ENCODE assay signal across 8 cellular contexts in genomic region chr7:105013283-105013817, GRCh38. TPM values are rescaled to one million over a fixed set of nuclear protein-coding genes. Genes with fewer than 3 reads are reported as not detected.
DNase-seq lines count a peak whose midpoint lies in the region; ATAC-seq, FAIRE-seq and TF ChIP-seq lines count a peak whose summit lies in the region.

No MANE protein-coding gene starts in this region.

- peaks cover 6% of the 10 kb centered on the region for H4K20me1 ChIP-seq in endothelial cell of umbilical vein (replicated peaks; ENCODE audit: control insufficient read depth, extremely low read depth, insufficient read depth, low read length)

- no peaks in the 10 kb centered on the region for H3K9me1 ChIP-seq in endothelial cell of umbilical vein (replicated peaks; ENCODE audit: control insufficient read depth, extremely low read depth, insufficient read depth, low read length)

- intact Hi-C loops in endothelial cell of umbilical vein (cut with micrococcal nuclease): loop anchor here (1.0 to 5.0 kb wide), 6 partner anchors 29 to 1669 kb away; partner anchors contain the start of gene DNAJC2

- peak overlapping the region; percentile 60 for H3K4me2 ChIP-seq in endothelial cell of umbilical vein (ENCODE audit: insufficient read depth, low read length)

- peaks cover 84% of the 10 kb centered on the region for H3K79me2 ChIP-seq in endothelial cell of umbilical vein (ENCODE audit: control insufficient read depth, insufficient read depth, low read length)

- no peaks in the 10 kb centered on the region for H3K27me3 ChIP-seq in endothelial cell of umbilical vein (ENCODE audit: control insufficient read depth in 2 of 2, insufficient read depth in 2 of 2, low read length in 2 of 2)

- H3K9me3 ChIP-seq in endothelial cell of umbilical vein (replicated peaks; ENCODE audit: control insufficient read depth, insufficient read depth, low read length): no peaks in the 10 kb centered on the region

- no peak overlapping the region for H2AFZ ChIP-seq in endothelial cell of umbilical vein (ENCODE audit: low read depth, low read length)

- CTCF ChIA-PET in endothelial cell of umbilical vein (lab: Charles Lee): interaction anchor here (0.6 to 3.3 kb wide), 17 partner anchors 10 to 518 kb away, joined by 3 to 23 read pairs (median 3); partner anchors contain the start of gene RINT1

- no peaks in the 10 kb centered on the region for H3K36me3 ChIP-seq in endothelial cell of umbilical vein (ENCODE audit: control insufficient read depth in 2 of 2, extremely low read depth in 1 of 2, insufficient read depth in 2 of 2, low read length in 2 of 2)

- peak; percentile 56 to 72 for TF ChIP-seq CTCF in endothelial cell of umbilical vein (IDR thresholded peaks at IDR 0.05; ENCODE audit: extremely low read depth in 1 of 2, insufficient read depth in 1 of 2, low read depth in 1 of 2, low read length in 2 of 2)

- dilution Hi-C loops in endothelial cell of umbilical vein (cut with MboI; ENCODE audit: extremely low pct_ligation_motif_present, low sequenced_read_pairs): no loop called here

- peak overlapping the region; percentile 98 for H3K27ac ChIP-seq in endothelial cell of umbilical vein (ENCODE audit: insufficient read depth, low read depth, low read length)

- H3K4me1 ChIP-seq in endothelial cell of umbilical vein (ENCODE audit: control insufficient read depth, extremely low read depth, insufficient read depth, low read length): peaks cover 31% of the 10 kb centered on the region

- BruUV-seq in endothelial cell of umbilical vein (replicated peaks; lab: Mats Ljungman, UMichigan): TSS peak; percentile 28

- peak; percentile 21 for TF ChIP-seq POLR2A in endothelial cell of umbilical vein (IDR thresholded peaks at IDR 0.05; ENCODE audit: low read depth, low read length)

- POLR2A ChIA-PET in endothelial cell of umbilical vein (lab: Charles Lee): interaction anchor here (0.6 to 1.7 kb wide), 12 partner anchors 11 to 70 kb away, joined by 3 to 13 read pairs (median 4); no protein-coding TSS in a partner anchor

- H3K4me3 ChIP-seq in endothelial cell of umbilical vein (replicated peaks in 1 of 3; ENCODE audit: insufficient read depth in 1 of 3, low read depth in 1 of 3, low read length in 3 of 3): peak overlapping the region; percentile 97 to 99 (median 98)

- peak; percentile 17 for ATAC-seq in GM19468 (IDR thresholded peaks at IDR 0.05; ENCODE audit: extremely low read depth, unreplicated experiment)

- peak; percentile 49 for FAIRE-seq in endothelial cell of umbilical vein (lab: Jason Lieb, UNC)

- H3K9ac ChIP-seq in endothelial cell of umbilical vein (replicated peaks; ENCODE audit: extremely low read depth, insufficient read depth, low read length): peak overlapping the region; percentile 99

- DNase-seq in COR-L47 (lab: John Stamatoyannopoulos, UW) (peak; percentile 88), HT1080 (ENCODE audit: low read depth) (peak; percentile 86), NOMO-1 treated with DMSO at 0.1 percent for 48 hours (lab: John Stamatoyannopoulos, UW; ENCODE audit: unreplicated experiment) (peak; percentile 50), endothelial cell of umbilical vein (ENCODE audit: low read depth, low spot score) (peak; percentile 94), middle frontal gyrus (ENCODE audit: extremely low spot score, low spot score) (peak; percentile 91)
- peak; percentile 95 for DNase-seq in activated CD8-positive, alpha-beta memory T cell treated with anti-CD3 and anti-CD28 coated beads, Interleukin-2, amount 50 U/mL, for 48 hours
- DNase-seq in stimulated activated CD8-positive, alpha-beta memory T cell treated with anti-CD3 and anti-CD28 coated beads, Interleukin-2, amount 100 ng/mL, for 1 hour (ENCODE audit: low read depth in 2 of 2): peak; percentile 86 to 90

TF ChIP-seq in endothelial cell of umbilical vein, 7 proteins besides CTCF, POLR2A, EP300 and RAD21:
- TF ChIP-seq JUN (IDR thresholded peaks at IDR 0.05; ENCODE audit: borderline replicate concordance, insufficient read depth, insufficient read length, low read depth): no peak
- no peak for TF ChIP-seq POLR2AphosphoS5 (IDR thresholded peaks at IDR 0.05; ENCODE audit: insufficient read depth, low read depth, low read length)
- TF ChIP-seq, protein P1, sequence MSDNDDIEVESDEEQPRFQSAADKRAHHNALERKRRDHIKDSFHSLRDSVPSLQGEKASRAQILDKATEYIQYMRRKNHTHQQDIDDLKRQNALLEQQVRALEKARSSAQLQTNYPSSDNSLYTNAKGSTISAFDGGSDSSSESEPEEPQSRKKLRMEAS (IDR thresholded peaks at IDR 0.05; ENCODE audit: insufficient read depth, insufficient read length): no peak
- no peak for TF ChIP-seq MYC (IDR thresholded peaks at IDR 0.05; ENCODE audit: low read depth, low read length)
- TF ChIP-seq EZH2 (IDR thresholded peaks at IDR 0.05; ENCODE audit: borderline replicate concordance, low read depth, low read length, severe bottlenecking): no peak
- no peak for TF ChIP-seq GATA2 (IDR thresholded peaks at IDR 0.05; ENCODE audit: insufficient read depth, insufficient read length, low read depth, low read length)
- TF ChIP-seq FOS (IDR thresholded peaks at IDR 0.05; ENCODE audit: borderline replicate concordance, insufficient read depth, low read length): no peak

RNA-seq across cellular contexts. Expression of gene KMT2E, which starts 0.7 kb away (rescaled TPM):
- 16.6 and 23.3 TPM in 2 replicates for total RNA-seq in HT1080 (2014; rRNA removed; shearing (Covaris generic))
- 9.3 and 12.6 TPM in 2 replicates for polyA plus RNA-seq in HT1080 (2015; cell fraction: cytosol; rRNA removed)
- 23.5 and 24.2 TPM in 2 replicates for polyA plus RNA-seq in HT1080 (2015; cell fraction: nucleus; rRNA removed)
- 68.5 and 74.8 TPM in 2 replicates for total RNA-seq in endothelial cell of umbilical vein
- polyA plus RNA-seq in endothelial cell of umbilical vein: 10.1 and 19.0 TPM in 2 replicates
- 10.7 and 11.8 TPM in 2 replicates for polyA plus RNA-seq in endothelial cell of umbilical vein (2011; cell fraction: cytosol; rRNA removed)
- 55.5 and 66.2 TPM in 2 replicates for polyA plus RNA-seq in endothelial cell of umbilical vein (2011; cell fraction: nucleus; rRNA removed)
- 27.7 and 29.8 TPM in 2 replicates for polyA plus RNA-seq in endothelial cell of umbilical vein (2012)
- 92.4 and 106 TPM in 2 replicates for polyA minus RNA-seq in endothelial cell of umbilical vein
- polyA minus RNA-seq in endothelial cell of umbilical vein (2011; cell fraction: cytosol; rRNA and poly(A)+ RNA removed): 19.5 TPM
- polyA minus RNA-seq in endothelial cell of umbilical vein (2011; cell fraction: nucleus; rRNA and poly(A)+ RNA removed): 172 and 208 TPM in 2 replicates

Comparison
In these comparisons a context has a peak if more than half of its experiments do, and no peak if none do; other contexts are left out.
1. Peak in every context shown above with its lines: DNase-seq, ATAC-seq, H3K4me3 ChIP-seq and H3K27ac ChIP-seq.